ENCODE assay signal across 21 cellular contexts in genomic region chr16:71439531-71439930, GRCh38. TPM values are rescaled to one million over a fixed set of nuclear protein-coding genes. Genes with fewer than 3 reads are reported as not detected.
DNase-seq lines count a peak whose midpoint lies in the region; ATAC-seq and TF ChIP-seq lines count a peak whose summit lies in the region.
"Had no signal": no experiment of that assay in that cellular context is flagged by ENCODE, and none has a peak within 500 bp of the region (broad histone marks: within the 10 kb centered on the region; RNA-seq: fewer than 3 reads in every experiment).

No MANE protein-coding gene starts in this region.

- TF ChIP-seq CTCF in IMR-90 (conservative IDR thresholded peaks at IDR 0.05; ENCODE audit: low read depth, low read length) (no peak), endodermal cell (conservative IDR thresholded peaks at IDR 0.05) (no peak), A673 (conservative IDR thresholded peaks at IDR 0.05; ENCODE audit: low read depth, low read length) (no peak)

- H3K9me3 Mint-ChIP-seq in endodermal cell: peaks cover 20% of the 10 kb centered on the region

- no peak overlapping the region for H3K4ac ChIP-seq in IMR-90 (ENCODE audit: low read depth, low read length)

- TF ChIP-seq POLR2A in IMR-90 (IDR thresholded peaks at IDR 0.05; ENCODE audit: low read depth, low read length): no peak

- H3K9ac ChIP-seq in IMR-90 (ENCODE audit: low read depth, low read length) (no peak overlapping the region), endodermal cell (ENCODE audit: extremely low read depth, low read length, poor library complexity, severe bottlenecking) (no peak overlapping the region)

- no peak overlapping the region for H3K4me3 Mint-ChIP-seq in endodermal cell

- no peak overlapping the region for H3K23ac ChIP-seq in IMR-90 (ENCODE audit: low read depth, low read length)

- no peak overlapping the region for H3K27ac Mint-ChIP-seq in endodermal cell

- H3K9me3 ChIP-seq in IMR-90 (ENCODE audit: control insufficient read depth, insufficient read depth, low read length) (peaks cover 28% of the 10 kb centered on the region), endodermal cell (ENCODE audit: control insufficient read depth, low read length) (no peaks in the 10 kb centered on the region), A673 (ENCODE audit: low read depth, low read length, poor library complexity, severe bottlenecking) (no peaks in the 10 kb centered on the region)

- H3K36me3 ChIP-seq in IMR-90 (ENCODE audit: control insufficient read depth, insufficient read depth, low read length): no peaks in the 10 kb centered on the region
- no peaks in the 10 kb centered on the region for H3K36me3 ChIP-seq in endodermal cell (ENCODE audit: control insufficient read depth, insufficient read depth, low read length)
- no peaks in the 10 kb centered on the region for H3K36me3 ChIP-seq in A673 (ENCODE audit: insufficient read depth, low read length, poor library complexity, severe bottlenecking)

- CTCF ChIA-PET in IMR-90 (lab: Yijun Ruan, JAX): no interaction called here
- CTCF ChIA-PET in A673 (lab: Charles Lee): interaction anchor here (1.3 kb wide), 1 partner anchor 60 kb away, joined by 3 read pairs; no protein-coding TSS in a partner anchor

- no peak overlapping the region for H4K8ac ChIP-seq in IMR-90 (ENCODE audit: low read depth in 2 of 2, low read length in 2 of 2)

- H2BK15ac ChIP-seq in IMR-90 (ENCODE audit: low read depth, low read length): no peak overlapping the region

- intact Hi-C loops in IMR-90 (cut with micrococcal nuclease) (no loop called here), A673 (cut with micrococcal nuclease; ENCODE audit: unreplicated experiment) (no loop called here)

- peaks cover 44% of the 10 kb centered on the region for H3K27me3 Mint-ChIP-seq in endodermal cell (ENCODE audit: insufficient read depth)

- H3K9me1 ChIP-seq in IMR-90 (ENCODE audit: insufficient read depth, low read length): no peaks in the 10 kb centered on the region

- H3K4me3 ChIP-seq in IMR-90 (ENCODE audit: insufficient read depth, low read depth, low read length) (no peak overlapping the region), endodermal cell (ENCODE audit: low read length) (no peak overlapping the region), A673 (ENCODE audit: low read depth, low read length, poor library complexity, severe bottlenecking) (no peak overlapping the region)
- H3K4me3 ChIP-seq: A549 had no signal

- H3K4me1 Mint-ChIP-seq in endodermal cell: no peaks in the 10 kb centered on the region

- H3K18ac ChIP-seq in IMR-90 (ENCODE audit: low read depth, low read length): no peak overlapping the region

- H4K5ac ChIP-seq in IMR-90 (ENCODE audit: low read depth, low read length): no peak overlapping the region

- no peak overlapping the region for H3K4me2 ChIP-seq in IMR-90 (ENCODE audit: low read depth, low read length)
- H3K4me2 ChIP-seq: A549 had no signal

- in situ Hi-C loops in IMR-90 (cut with MboI; ENCODE audit: low sequenced_read_pairs): no loop called here

- H3K27me3 ChIP-seq in IMR-90 (ENCODE audit: control insufficient read depth, insufficient read depth, low read length) (peaks cover 1% of the 10 kb centered on the region), endodermal cell (ENCODE audit: control insufficient read depth, insufficient read depth, low read length, poor library complexity, severe bottlenecking) (peaks cover 37% of the 10 kb centered on the region), A673 (replicated peaks; ENCODE audit: insufficient read depth, low read depth, low read length, poor library complexity) (peaks cover 12% of the 10 kb centered on the region)

- BruUV-seq in IMR-90 (replicated peaks; lab: Mats Ljungman, UMichigan) (no TSS peak), A673 (replicated peaks; lab: Mats Ljungman, UMichigan) (no TSS peak)

- no peaks in the 10 kb centered on the region for H3K36me3 Mint-ChIP-seq in endodermal cell (ENCODE audit: low read depth)

- H2AK5ac ChIP-seq in IMR-90 (ENCODE audit: low read depth, low read length): no peak overlapping the region

- DNase-seq in AG20443 (ENCODE audit: low spot score): peak; percentile 41
- DNase-seq in IMR-90: no peak
- DNase-seq in fibroblast of gingiva (ENCODE audit: low read depth): peak; percentile 48
- DNase-seq in myocyte (ENCODE audit: low read depth): peak; percentile 32
- DNase-seq in activated CD8-positive, alpha-beta memory T cell treated with anti-CD3 and anti-CD28 coated beads, Interleukin-2, amount 50 U/mL, for 4 hours: no peak
- DNase-seq in endodermal cell: no peak
- no peak for DNase-seq in A673 (ENCODE audit: low spot score)
- DNase-seq: DMS79, NCI-H1105, NCI-H1694, NCI-H2107, NCI-H510A treated with DMSO at 0.1 percent for 48 hours, NCI-H82, PC-3, SIG-M5 had no signal

- H3K56ac ChIP-seq in IMR-90 (ENCODE audit: extremely low read depth, insufficient read depth, low read length): no peak overlapping the region

- H4K20me1 ChIP-seq in IMR-90 (ENCODE audit: insufficient read depth, low read length): no peaks in the 10 kb centered on the region

- no peak overlapping the region for H2BK20ac ChIP-seq in IMR-90 (ENCODE audit: low read depth, low read length)

- H3K14ac ChIP-seq in IMR-90 (replicated peaks; ENCODE audit: low read depth, low read length): no peak overlapping the region

- H4K91ac ChIP-seq in IMR-90 (ENCODE audit: insufficient read depth, low read depth, low read length): no peak overlapping the region

- H2BK5ac ChIP-seq in IMR-90 (ENCODE audit: low read depth, low read length, poor library complexity, severe bottlenecking): no peak overlapping the region

- peak; percentile 24; the same call in 1 of the 2 replicates for ATAC-seq in IMR-90 (ENCODE audit: low read depth)
- no peak for ATAC-seq in HG03342 (IDR thresholded peaks at IDR 0.05; ENCODE audit: unreplicated experiment)
- ATAC-seq: A549, PC-3, SK-N-SH treated with all-trans-retinoic acid at 6 μM for 48 hours had no signal

- no peak overlapping the region for H2BK120ac ChIP-seq in IMR-90 (ENCODE audit: low read depth, low read length)

- H3K4me1 ChIP-seq in IMR-90 (ENCODE audit: control insufficient read depth, insufficient read depth, low read length) (no peaks in the 10 kb centered on the region), endodermal cell (ENCODE audit: control insufficient read depth, insufficient read depth, low read length) (no peaks in the 10 kb centered on the region), A673 (ENCODE audit: insufficient read depth, low read length, poor library complexity, severe bottlenecking) (no peaks in the 10 kb centered on the region)
- H3K4me1 ChIP-seq: A549 had no signal

- dilution Hi-C loops in IMR-90 (cut with HindIII; ENCODE audit: low sequenced_read_pairs, unreplicated experiment): no loop called here

- H2AK9ac ChIP-seq in IMR-90 (replicated peaks; ENCODE audit: low read depth, low read length, poor library complexity): no peak overlapping the region

- H3K27ac ChIP-seq in IMR-90 (ENCODE audit: insufficient read depth, low read length) (no peak overlapping the region), endodermal cell (ENCODE audit: low read depth, low read length) (no peak overlapping the region), A673 (ENCODE audit: low read depth, low read length, poor library complexity, severe bottlenecking) (no peak overlapping the region)
- H3K27ac ChIP-seq: A549, C4-2B, RWPE1 had no signal

- H2AFZ ChIP-seq in IMR-90 (replicated peaks; ENCODE audit: low read length, poor library complexity): no peak overlapping the region

- POLR2A ChIA-PET in IMR-90 (lab: Charles Lee; ENCODE audit: unreplicated experiment): no interaction called here
- POLR2A ChIA-PET in A673 (lab: Charles Lee; ENCODE audit: low non-redundant PET): no interaction called here

- TF ChIP-seq RAD21 in IMR-90 (IDR thresholded peaks at IDR 0.05; ENCODE audit: low read length): no peak

- H3K79me1 ChIP-seq in IMR-90 (ENCODE audit: low read depth in 1 of 2, low read length in 2 of 2): no peaks in the 10 kb centered on the region

- no CpG with 5 or more reads among the region's 3 CpGs for WGBS in IMR-90 (ENCODE audit: extremely low coverage in 2 of 2, insufficient read length in 1 of 2), 2 experiments
- 50 to 57% methylated on average over 2 of the region's 3 CpGs for WGBS in endodermal cell (ENCODE audit: insufficient coverage in 1 of 2, insufficient read length in 1 of 2), 2 experiments

TF ChIP-seq in IMR-90, 13 proteins besides CTCF, POLR2A, EP300 and RAD21:
- no peak for TF ChIP-seq CHD1 (IDR thresholded peaks at IDR 0.05; ENCODE audit: low read depth, low read length)
- no peak for TF ChIP-seq MAZ (IDR thresholded peaks at IDR 0.05; ENCODE audit: borderline replicate concordance, low read depth, low read length)
- no peak for TF ChIP-seq BHLHE40 (IDR thresholded peaks at IDR 0.05; ENCODE audit: low read depth, low read length)

RNA-seq across cellular contexts. Expression of gene TLE7, which starts 2.3 kb away (rescaled TPM):
- not detected in 2 replicates for total RNA-seq in IMR-90 (2012; rRNA removed)
- not detected in 2 replicates for polyA plus RNA-seq in IMR-90 (2012; rRNA removed)
- not detected in 2 replicates for polyA plus RNA-seq in IMR-90 (2012; cell fraction: cytosol; rRNA removed)
- 0.03 TPM in 1 of 2 replicates, not detected in the other for polyA plus RNA-seq in IMR-90 (2012; cell fraction: nucleus; rRNA removed; ENCODE audit: low replicate concordance)
- not detected in 2 replicates for total RNA-seq in myocyte
- polyA plus RNA-seq in myocyte (2012): not detected
- under 1 TPM; 0.22 to 0.24 TPM for total RNA-seq in endodermal cell
- polyA plus RNA-seq in endodermal cell (2013, experiment 1 of 2): not detected
- polyA plus RNA-seq in endodermal cell (2013, experiment 2 of 2): not detected
- total RNA-seq in A673 (2021): not detected in 2 replicates
- total RNA-seq: LHCN-M2, PC-3 had no signal
- polyA plus RNA-seq: A549 had no signal

RNA-seq across cellular contexts. Expression of gene ZNF23, which starts 22.5 kb away (rescaled TPM):
- total RNA-seq in IMR-90 (2012; rRNA removed): 8.8 and 11.7 TPM in 2 replicates
- polyA plus RNA-seq in IMR-90 (2012; rRNA removed): 5.9 and 7.5 TPM in 2 replicates
- polyA plus RNA-seq in IMR-90 (2012; cell fraction: cytosol; rRNA removed): 1.3 and 1.5 TPM in 2 replicates
- 4.9 and 13.4 TPM in 2 replicates for polyA plus RNA-seq in IMR-90 (2012; cell fraction: nucleus; rRNA removed; ENCODE audit: low replicate concordance)
- 8.9 and 9.0 TPM in 2 replicates for total RNA-seq in myocyte
- polyA plus RNA-seq in myocyte (2012): 7.4 TPM
- 10 to 100 TPM in 1 of 2 donors, 1 to 10 TPM in 1; 9.4 to 13.6 TPM for total RNA-seq in endodermal cell
- 11.8 TPM for polyA plus RNA-seq in endodermal cell (2013, experiment 1 of 2)
- 10.8 TPM for polyA plus RNA-seq in endodermal cell (2013, experiment 2 of 2)
- total RNA-seq in A673 (2021): 10.2 and 10.9 TPM in 2 replicates

RNA-seq across cellular contexts. Expression of gene ZNF19, which starts 49.6 kb away (rescaled TPM):
- 2.8 and 2.9 TPM in 2 replicates for total RNA-seq in IMR-90 (2012; rRNA removed)
- 0.46 and 0.89 TPM in 2 replicates for polyA plus RNA-seq in IMR-90 (2012; rRNA removed)
- 0.15 and 0.84 TPM in 2 replicates for polyA plus RNA-seq in IMR-90 (2012; cell fraction: cytosol; rRNA removed)
- polyA plus RNA-seq in IMR-90 (2012; cell fraction: nucleus; rRNA removed; ENCODE audit: low replicate concordance): 0.34 and 2.4 TPM in 2 replicates
- total RNA-seq in myocyte: 2.2 and 3.8 TPM in 2 replicates
- polyA plus RNA-seq in myocyte (2012): 2.2 TPM
- 1 to 10 TPM; 5.8 to 8.5 TPM for total RNA-seq in endodermal cell
- 5.0 TPM for polyA plus RNA-seq in endodermal cell (2013, experiment 1 of 2)
- polyA plus RNA-seq in endodermal cell (2013, experiment 2 of 2): 5.3 TPM
- 2.6 and 3.1 TPM in 2 replicates for total RNA-seq in A673 (2021)

Comparison
In these comparisons a context has a peak if more than half of its experiments do, and no peak if none do; other contexts are left out.
1. DNase-seq: peak in AG20443 (single experiment), fibroblast of gingiva (single experiment) and myocyte (single experiment); none in IMR-90 (single experiment), activated CD8-positive, alpha-beta memory T cell treated with anti-CD3 and anti-CD28 coated beads, Interleukin-2, amount 50 U/mL, for 4 hours (single experiment), endodermal cell (single experiment) and A673 (single experiment).